11 cellular contexts compared by ENCODE assay signal in genomic region chr10:61941202-61941651, GRCh38. TPM values are rescaled to one million over a fixed set of nuclear protein-coding genes. Genes with fewer than 3 reads are reported as not detected.
DNase-seq lines count a peak whose midpoint lies in the region; ATAC-seq and TF ChIP-seq lines count a peak whose summit lies in the region.
"Had no signal": no experiment of that assay in that cellular context is flagged by ENCODE, and none has a peak within 500 bp of the region (broad histone marks: within the 10 kb centered on the region; RNA-seq: fewer than 3 reads in every experiment).

No MANE protein-coding gene starts in this region.

- no peaks in the 10 kb centered on the region for H3K27me3 Mint-ChIP-seq in CD4-positive, alpha-beta memory T cell
- no peaks in the 10 kb centered on the region for H3K27me3 Mint-ChIP-seq in activated naive CD8-positive, alpha-beta T cell
- H3K27me3 Mint-ChIP-seq in osteocyte (ENCODE audit: unreplicated experiment) = no peaks in the 10 kb centered on the region

- H3K36me3 ChIP-seq in CD4-positive, alpha-beta memory T cell (ENCODE audit: insufficient read depth, low read length) = no peaks in the 10 kb centered on the region
- peaks cover 52% of the 10 kb centered on the region for H3K36me3 ChIP-seq in KOPT-K1 (ENCODE audit: insufficient read depth, low read length)

- ATAC-seq in GM18909 (IDR thresholded peaks at IDR 0.05; ENCODE audit: poor library complexity, unreplicated experiment) (no peak), HG03342 (IDR thresholded peaks at IDR 0.05; ENCODE audit: unreplicated experiment) (no peak), GM21390 (IDR thresholded peaks at IDR 0.05; ENCODE audit: unreplicated experiment) (no peak)
- ATAC-seq: right cardiac atrium had no signal

- H3K4me1 ChIP-seq in CD4-positive, alpha-beta memory T cell (ENCODE audit: insufficient read depth, low read length) = peaks cover 87% of the 10 kb centered on the region

- no peaks in the 10 kb centered on the region for H3K27me3 ChIP-seq in CD4-positive, alpha-beta memory T cell (ENCODE audit: insufficient read depth, low read length)

- peaks cover 57 to 85% (median 70%) of the 10 kb centered on the region in 4 donors for H3K4me1 Mint-ChIP-seq in CD4-positive, alpha-beta memory T cell
- H3K4me1 Mint-ChIP-seq in activated naive CD8-positive, alpha-beta T cell (ENCODE audit: low read depth) = peaks cover 82% of the 10 kb centered on the region
- H3K4me1 Mint-ChIP-seq in osteocyte (ENCODE audit: unreplicated experiment) = peaks cover 82% of the 10 kb centered on the region

- H3K36me3 Mint-ChIP-seq in CD4-positive, alpha-beta memory T cell = peaks cover 18 to 23% of the 10 kb centered on the region in 2 donors
- H3K36me3 Mint-ChIP-seq in activated naive CD8-positive, alpha-beta T cell = peaks cover 16% of the 10 kb centered on the region
- H3K36me3 Mint-ChIP-seq in osteocyte (ENCODE audit: unreplicated experiment) = peaks cover 20% of the 10 kb centered on the region

- H3K4me3 Mint-ChIP-seq in CD4-positive, alpha-beta memory T cell = peak overlapping the region in 7 of 8 donors; percentile 53 to 91 (median 76)
- H3K4me3 Mint-ChIP-seq in activated naive CD8-positive, alpha-beta T cell = peak overlapping the region; percentile 61
- no peak overlapping the region for H3K4me3 Mint-ChIP-seq in osteocyte (ENCODE audit: unreplicated experiment)

- peak in 1 of 5 donors; percentile 18 for DNase-seq in CD4-positive, alpha-beta memory T cell
- no peak for DNase-seq in osteocyte (ENCODE audit: extremely low spot score, unreplicated experiment)
- no peak for DNase-seq in HuH-7 (ENCODE audit: low spot score)
- DNase-seq: amygdala, NCI-H446 treated with DMSO at 0.1 percent for 48 hours, right cardiac atrium had no signal

- peak overlapping the region; percentile 56 for H3K27ac ChIP-seq in CD4-positive, alpha-beta memory T cell (ENCODE audit: low read depth, low read length)
- peak overlapping the region; percentile 35 for H3K27ac ChIP-seq in KOPT-K1 (ENCODE audit: low read depth, low read length, poor library complexity, severe bottlenecking)

- intact Hi-C loops in CD4-positive, alpha-beta memory T cell (cut with micrococcal nuclease) = no loop called here

- no peak overlapping the region for H3K4me3 ChIP-seq in CD4-positive, alpha-beta memory T cell (ENCODE audit: low read length in 2 of 2)

- CTCF ChIA-PET in CD4-positive, alpha-beta memory T cell (lab: Charles Lee; ENCODE audit: partially characterized antibody) = interaction anchor here (3.8 to 10.1 kb wide), 2 partner anchors 41 to 98 kb away, joined by 21 to 115 read pairs; partner anchors contain the start of gene ARID5B

- TF ChIP-seq CTCF in osteocyte (IDR thresholded peaks at IDR 0.05) = no peak

- H3K27ac Mint-ChIP-seq in CD4-positive, alpha-beta memory T cell = peak overlapping the region; percentile 89 to 98 (median 95)
- peak overlapping the region; percentile 95 for H3K27ac Mint-ChIP-seq in activated naive CD8-positive, alpha-beta T cell
- peak overlapping the region; percentile 93 for H3K27ac Mint-ChIP-seq in osteocyte (ENCODE audit: unreplicated experiment)

- POLR2A ChIA-PET in CD4-positive, alpha-beta memory T cell (lab: Charles Lee; ENCODE audit: partially characterized antibody) = interaction anchor here (0.5 to 10.5 kb wide), 6 partner anchors 21 to 1328 kb away, joined by 3 to 175 read pairs (median 3); partner anchors contain the start of gene ARID5B

- no peaks in the 10 kb centered on the region for H3K9me3 ChIP-seq in CD4-positive, alpha-beta memory T cell (ENCODE audit: control insufficient read depth in 1 of 2, low read length in 2 of 2)
- H3K9me3 ChIP-seq in KOPT-K1 (ENCODE audit: insufficient read depth, low read length, poor library complexity, severe bottlenecking) = no peaks in the 10 kb centered on the region

- H3K9me3 Mint-ChIP-seq in CD4-positive, alpha-beta memory T cell = no peaks in the 10 kb centered on the region
- no peaks in the 10 kb centered on the region for H3K9me3 Mint-ChIP-seq in activated naive CD8-positive, alpha-beta T cell (ENCODE audit: low read depth)
- H3K9me3 Mint-ChIP-seq in osteocyte (ENCODE audit: unreplicated experiment) = no peaks in the 10 kb centered on the region

RNA-seq across cellular contexts. Expression of gene ARID5B, which starts 39.7 kb away (rescaled TPM):
- total RNA-seq in CD4-positive, alpha-beta memory T cell = 10 to 100 TPM; 41.9 TPM
- 10 to 100 TPM; 30.9 to 49.6 TPM for polyA plus RNA-seq in CD4-positive, alpha-beta memory T cell
- total RNA-seq in osteocyte = 87.3 and 89.4 TPM in 2 replicates
